In the genomic region with DNA sequence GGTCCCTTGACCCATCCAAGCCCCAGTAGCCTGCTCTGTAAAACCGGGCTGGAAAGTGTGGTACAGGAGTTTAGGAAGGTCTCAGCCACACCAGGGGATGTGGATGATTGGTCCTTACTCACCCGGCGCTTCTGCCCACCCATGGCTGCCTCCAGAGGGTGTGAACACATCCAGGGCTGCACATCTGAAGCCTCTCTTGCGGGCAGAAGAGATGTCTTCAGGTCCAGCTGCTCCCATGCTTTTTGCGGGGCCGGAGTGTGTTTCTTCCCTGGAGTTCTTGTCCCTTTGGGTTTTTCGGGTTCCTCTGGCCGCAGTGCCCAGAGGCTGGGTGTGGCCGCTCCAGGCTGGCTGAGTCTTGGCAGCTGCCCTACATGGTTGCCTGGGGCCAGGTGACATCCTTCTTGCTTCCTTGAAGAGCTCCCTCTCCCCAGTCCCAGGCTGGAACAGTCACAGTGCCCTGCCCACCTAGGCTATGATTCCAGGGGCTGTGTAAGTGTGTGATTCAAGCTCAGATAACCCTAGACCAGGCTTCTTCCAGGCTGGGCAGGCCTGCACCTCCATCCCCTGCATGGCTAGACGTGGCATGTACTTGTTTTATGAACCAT, we compare ENCODE assay signal across 2 cellular contexts.
TF ChIP-seq lines count a peak whose summit lies in the region.

No MANE protein-coding gene starts in this region.

TF ChIP-seq in IMR-90, 13 proteins besides CTCF, POLR2A, EP300 and RAD21:
- no peak for TF ChIP-seq CEBPB (IDR thresholded peaks at IDR 0.05; ENCODE audit: low read depth, low read length)
- no peak for TF ChIP-seq MAFK (IDR thresholded peaks at IDR 0.05; ENCODE audit: low read depth, low read length)
- TF ChIP-seq MAZ (IDR thresholded peaks at IDR 0.05; ENCODE audit: borderline replicate concordance, low read depth, low read length) = no peak

TF ChIP-seq in K562, 482 proteins besides CTCF, POLR2A, EP300 and RAD21:
- TF ChIP-seq ELF1 (tag; IDR thresholded peaks at IDR 0.05) (no peak), EZH2 (IDR thresholded peaks at IDR 0.05; ENCODE audit: borderline replicate concordance, low read depth, low read length) (peak; percentile 28; the same call in 1 of the 2 replicates)
